In genomic region chr14:75615200-75615599, GRCh38 we compare ENCODE assay signal across 13 cellular contexts. TPM values are rescaled to one million over a fixed set of nuclear protein-coding genes. Genes with fewer than 3 reads are reported as not detected.
DNase-seq lines count a peak whose midpoint lies in the region; ATAC-seq, FAIRE-seq and TF ChIP-seq lines count a peak whose summit lies in the region.
"Had no signal": no experiment of that assay in that cellular context is flagged by ENCODE, and none has a peak within 500 bp of the region (broad histone marks: within the 10 kb centered on the region; RNA-seq: fewer than 3 reads in every experiment).

No MANE protein-coding gene starts in this region.

- H3K79me2 ChIP-seq in OCI-LY3 (ENCODE audit: low read length): no peaks in the 10 kb centered on the region

- peak overlapping the region; percentile 47 for H3K4me3 ChIP-seq in OCI-LY3 (ENCODE audit: low read length)
- no peak overlapping the region for H3K4me3 ChIP-seq in heart left ventricle
- H3K4me3 ChIP-seq: stomach had no signal

- H3K27me3 ChIP-seq in OCI-LY3 (ENCODE audit: low read depth, low read length) (no peaks in the 10 kb centered on the region), heart left ventricle (no peaks in the 10 kb centered on the region)

- no peak overlapping the region; the same call in 1 of the 2 replicates for H2AFZ ChIP-seq in OCI-LY3 (ENCODE audit: low read depth, low read length)

- peak overlapping the region; percentile 31; the same call in 1 of the 2 replicates for H3K9ac ChIP-seq in OCI-LY3 (ENCODE audit: low read length)

- ATAC-seq in heart left ventricle: peak in 3 of 4 donors; percentile 45 to 77 (median 73)
- no peak for ATAC-seq in GM19452 (IDR thresholded peaks at IDR 0.05; ENCODE audit: unreplicated experiment)
- no peak for ATAC-seq in HG03565 (IDR thresholded peaks at IDR 0.05; ENCODE audit: unreplicated experiment)
- ATAC-seq: CD8-positive, alpha-beta T cell had no signal

- DNase-seq in GM12892 (ENCODE audit: insufficient read length): no peak
- peak in 3 of 5 donors; percentile 26 to 45 (median 35) for DNase-seq in heart left ventricle
- peak; percentile 18 for DNase-seq in putamen (ENCODE audit: low spot score)
- DNase-seq in activated gamma-delta T cell (lab: John Stamatoyannopoulos, UW): no peak
- DNase-seq in NCI-H1105 treated with DMSO at 0.1 percent for 48 hours (lab: John Stamatoyannopoulos, UW): no peak
- DNase-seq: activated CD4-positive, alpha-beta T cell treated with anti-CD3 and anti-CD28 coated beads, Interleukin-2, amount 50 U/mL, for 1 hour; CD8-positive, alpha-beta T cell; NCI-H1417; NCI-H82; stomach had no signal

- H3K9me3 ChIP-seq in OCI-LY3 (ENCODE audit: insufficient read depth, low read length) (no peaks in the 10 kb centered on the region; the same call in 1 of the 2 replicates), heart left ventricle (no peaks in the 10 kb centered on the region)
- H3K9me3 ChIP-seq: stomach had no signal

- peak overlapping the region; percentile 87 for H3K27ac ChIP-seq in OCI-LY3 (ENCODE audit: low read length)
- peak overlapping the region in 1 of 12 donors; percentile 91 for H3K27ac ChIP-seq in heart left ventricle

- peak; percentile 9 for FAIRE-seq in GM12892 (lab: Jason Lieb, UNC)

- WGBS in heart left ventricle, 4 donors: 74 to 86% (median 78%) methylated on average over 4 of the region's 4 CpGs

- peak overlapping the region; percentile 74 for H3K4me2 ChIP-seq in OCI-LY3 (ENCODE audit: low read length)

- no peak for TF ChIP-seq CTCF in OCI-LY3 (IDR thresholded peaks at IDR 0.05; ENCODE audit: low read depth, low read length)
- TF ChIP-seq CTCF in heart left ventricle (IDR thresholded peaks at IDR 0.05): no peak

- intact Hi-C loops in heart left ventricle (cut with DNase I): no loop called here

- TF ChIP-seq POLR2A in GM12892 (IDR thresholded peaks at IDR 0.05; ENCODE audit: low read depth, low read length): no peak
- no peak for TF ChIP-seq POLR2A in heart left ventricle (IDR thresholded peaks at IDR 0.05)

- H3K4me1 ChIP-seq in OCI-LY3 (ENCODE audit: low read length) (peaks cover 21% of the 10 kb centered on the region), heart left ventricle (peaks cover 0 to 62% (median 11%) of the 10 kb centered on the region in 12 donors)

- H4K20me1 ChIP-seq in OCI-LY3 (ENCODE audit: insufficient read depth, low read length): no peaks in the 10 kb centered on the region

- peaks cover 8% of the 10 kb centered on the region for H3K36me3 ChIP-seq in OCI-LY3 (replicated peaks; ENCODE audit: low read depth, low read length)
- no peaks in the 10 kb centered on the region for H3K36me3 ChIP-seq in heart left ventricle
- H3K36me3 ChIP-seq: stomach had no signal

RNA-seq across cellular contexts. Expression of gene FLVCR2, which starts 36.8 kb away (rescaled TPM):
- polyA plus RNA-seq in GM12892 (2012; ENCODE audit: missing spikeins): 3.9 TPM
- 10 to 100 TPM in 1 of 9 donors, 1 to 10 TPM in 8; 1.2 to 11.7 (median 1.6) TPM for total RNA-seq in heart left ventricle
- 1 to 10 TPM in 1 of 2 donors, under 1 TPM in 1; 0.50 to 3.1 TPM for polyA plus RNA-seq in heart left ventricle

RNA-seq across cellular contexts. Expression of gene ERG28, which starts 45.5 kb away (rescaled TPM):
- polyA plus RNA-seq in GM12892 (2012; ENCODE audit: missing spikeins): 24.3 TPM
- total RNA-seq in heart left ventricle: 1 to 10 TPM; 5.7 to 9.2 (median 7.4) TPM
- polyA plus RNA-seq in heart left ventricle: 10 to 100 TPM; 10.2 to 15.1 TPM

RNA-seq across cellular contexts. Expression of gene TTLL5, which starts 45.8 kb away (rescaled TPM):
- 14.2 TPM for polyA plus RNA-seq in GM12892 (2012; ENCODE audit: missing spikeins)
- total RNA-seq in heart left ventricle: 10 to 100 TPM; 13.8 to 24.6 (median 18.2) TPM
- polyA plus RNA-seq in heart left ventricle: 10 to 100 TPM in 1 of 2 donors, 1 to 10 TPM in 1; 6.2 to 12.7 TPM

Comparison
In these comparisons a context has a peak if more than half of its experiments do, and no peak if none do; other contexts are left out.
1. DNase-seq: peak in heart left ventricle (3 of 5) and putamen (single experiment); none in GM12892 (single experiment), activated gamma-delta T cell (single experiment) and NCI-H1105 treated with DMSO at 0.1 percent for 48 hours (single experiment).
2. ATAC-seq: peak in heart left ventricle (3 of 4); none in GM19452 (single experiment) and HG03565 (single experiment).